Comparison of ENCODE assay signal across 1 cellular context in the genomic region with DNA sequence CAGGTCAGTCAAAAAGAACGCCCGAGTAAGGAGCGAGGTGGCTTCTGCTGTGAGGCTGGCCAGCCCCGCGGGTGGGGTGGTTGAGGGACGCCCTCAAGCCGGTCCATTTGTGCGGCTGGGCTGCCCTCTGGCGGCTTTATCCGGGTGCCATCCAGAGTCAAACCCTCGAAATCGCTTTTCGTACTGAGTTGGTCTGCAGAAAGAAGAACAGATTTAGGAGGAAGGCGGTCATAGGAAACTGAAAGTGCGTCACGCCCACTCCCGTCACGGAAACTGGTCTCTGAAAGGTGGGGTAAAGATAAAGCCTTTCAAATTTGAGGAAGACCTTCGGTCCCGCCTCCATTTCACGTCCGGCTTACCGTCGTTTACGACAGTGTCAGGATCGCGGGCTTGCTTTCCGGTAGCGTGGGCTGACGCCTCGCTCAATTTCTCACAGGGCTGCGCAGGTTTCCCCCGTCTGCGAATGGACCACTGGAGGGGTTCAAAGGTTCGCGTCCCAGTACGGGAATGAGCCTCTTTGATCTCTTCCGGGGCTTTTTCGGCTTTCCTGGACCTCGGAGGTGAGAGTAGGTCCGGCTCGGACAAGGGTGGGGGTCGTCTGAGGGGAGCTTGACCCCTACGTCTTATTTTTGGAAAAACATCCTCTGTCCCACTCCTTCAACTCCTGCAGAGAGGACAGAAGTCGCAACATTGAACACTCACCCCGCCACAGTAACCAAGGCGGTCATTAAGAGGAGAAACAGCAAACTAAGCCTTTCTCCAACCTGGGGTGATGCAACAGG.
TF ChIP-seq lines count a peak whose summit lies in the region.

A gene (plus strand): TSS at position 413 of the 782 bp plus-strand sequence. CDS start 95 bp downstream, at position 508.

TF ChIP-seq in GM12878, 131 proteins besides CTCF, POLR2A, EP300 and RAD21 (continued from another document and continues in another):
- TF ChIP-seq STAT3 (IDR thresholded peaks at IDR 0.05; ENCODE audit: low read depth, low read length) (0 out of 2 replicates have a peak, but pooled peaks have one; percentile 50), POLR2AphosphoS5 (IDR thresholded peaks at IDR 0.05; ENCODE audit: low read length) (peak; percentile 85), YY1 (IDR thresholded peaks at IDR 0.05; ENCODE audit: low read depth, low read length) (peak; percentile 84), MEF2B (IDR thresholded peaks at IDR 0.05; ENCODE audit: partially characterized antibody, poor library complexity, severe bottlenecking) (no peak), PAX5 (IDR thresholded peaks at IDR 0.05; ENCODE audit: borderline replicate concordance, low read depth, low read length) (peak; percentile 79; the same call in 1 of the 2 replicates), SMARCA5 (IDR thresholded peaks at IDR 0.05) (peak; percentile 19; the same call in 1 of the 2 replicates), KDM1A (IDR thresholded peaks at IDR 0.05; ENCODE audit: borderline replicate concordance) (no peak), ZNF384 (IDR thresholded peaks at IDR 0.05; ENCODE audit: borderline replicate concordance, low read depth, low read length) (no peak), ZNF274 (IDR thresholded peaks at IDR 0.05; ENCODE audit: insufficient read depth, insufficient read length) (no peak), RAD51 (IDR thresholded peaks at IDR 0.05) (no peak), TAF1 (IDR thresholded peaks at IDR 0.05; ENCODE audit: borderline replicate concordance, low read depth, low read length) (peak; percentile 91), HDGF (IDR thresholded peaks at IDR 0.05) (no peak), SMC3 (IDR thresholded peaks at IDR 0.05; ENCODE audit: borderline replicate concordance, low read length) (peak; percentile 87), RCOR1 (conservative IDR thresholded peaks at IDR 0.05; ENCODE audit: low read depth, low read length) (no peak), EZH2 (IDR thresholded peaks at IDR 0.05; ENCODE audit: borderline replicate concordance, control insufficient read depth, low read depth, low read length) (no peak), DPF2 (IDR thresholded peaks at IDR 0.05) (peak; percentile 51), FOXK2 (IDR thresholded peaks at IDR 0.05) (no peak), ZNF217 (IDR thresholded peaks at IDR 0.05) (no peak), MTA3 (IDR thresholded peaks at IDR 0.05; ENCODE audit: borderline replicate concordance, low read length) (peak; percentile 65; the same call in 1 of the 2 replicates), NFIC (IDR thresholded peaks at IDR 0.05; ENCODE audit: low read depth, low read length) (0 out of 2 replicates have a peak, but pooled peaks have one; percentile 35), IKZF1 (conservative IDR thresholded peaks at IDR 0.05) (peak; percentile 82), LARP7 (IDR thresholded peaks at IDR 0.05) (no peak), FOXM1 (IDR thresholded peaks at IDR 0.05; ENCODE audit: low read depth, low read length) (peak; percentile 65; the same call in 1 of the 2 replicates), NFYA (IDR thresholded peaks at IDR 0.05; ENCODE audit: borderline replicate concordance, low read depth, low read length) (no peak), CEBPB (IDR thresholded peaks at IDR 0.05; ENCODE audit: borderline replicate concordance in 1 of 2, low read depth in 2 of 2, low read length in 2 of 2) (no peak), POLR2AphosphoS2 (IDR thresholded peaks at IDR 0.05; ENCODE audit: low read depth, low read length) (peak; percentile 85), BCL11A (IDR thresholded peaks at IDR 0.05; ENCODE audit: low read depth, low read length) (peak; percentile 28; the same call in 1 of the 2 replicates), STAT1 (conservative IDR thresholded peaks at IDR 0.05) (no peak; the same call in 1 of the 2 replicates), YBX1 (IDR thresholded peaks at IDR 0.05) (no peak), PAX8 (IDR thresholded peaks at IDR 0.05) (no peak), MXI1 (IDR thresholded peaks at IDR 0.05; ENCODE audit: low read depth, low read length) (peak; percentile 85), RUNX3 (IDR thresholded peaks at IDR 0.05; ENCODE audit: low read length) (peak; percentile 60; the same call in 1 of the 2 replicates)
- TF ChIP-seq, protein P1, sequence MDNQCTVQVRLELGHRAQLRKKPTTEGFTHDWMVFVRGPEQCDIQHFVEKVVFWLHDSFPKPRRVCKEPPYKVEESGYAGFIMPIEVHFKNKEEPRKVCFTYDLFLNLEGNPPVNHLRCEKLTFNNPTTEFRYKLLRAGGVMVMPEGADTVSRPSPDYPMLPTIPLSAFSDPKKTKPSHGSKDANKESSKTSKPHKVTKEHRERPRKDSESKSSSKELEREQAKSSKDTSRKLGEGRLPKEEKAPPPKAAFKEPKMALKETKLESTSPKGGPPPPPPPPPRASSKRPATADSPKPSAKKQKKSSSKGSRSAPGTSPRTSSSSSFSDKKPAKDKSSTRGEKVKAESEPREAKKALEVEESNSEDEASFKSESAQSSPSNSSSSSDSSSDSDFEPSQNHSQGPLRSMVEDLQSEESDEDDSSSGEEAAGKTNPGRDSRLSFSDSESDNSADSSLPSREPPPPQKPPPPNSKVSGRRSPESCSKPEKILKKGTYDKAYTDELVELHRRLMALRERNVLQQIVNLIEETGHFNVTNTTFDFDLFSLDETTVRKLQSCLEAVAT (IDR thresholded peaks at IDR 0.05) = no peak
- TF ChIP-seq, protein P2, sequence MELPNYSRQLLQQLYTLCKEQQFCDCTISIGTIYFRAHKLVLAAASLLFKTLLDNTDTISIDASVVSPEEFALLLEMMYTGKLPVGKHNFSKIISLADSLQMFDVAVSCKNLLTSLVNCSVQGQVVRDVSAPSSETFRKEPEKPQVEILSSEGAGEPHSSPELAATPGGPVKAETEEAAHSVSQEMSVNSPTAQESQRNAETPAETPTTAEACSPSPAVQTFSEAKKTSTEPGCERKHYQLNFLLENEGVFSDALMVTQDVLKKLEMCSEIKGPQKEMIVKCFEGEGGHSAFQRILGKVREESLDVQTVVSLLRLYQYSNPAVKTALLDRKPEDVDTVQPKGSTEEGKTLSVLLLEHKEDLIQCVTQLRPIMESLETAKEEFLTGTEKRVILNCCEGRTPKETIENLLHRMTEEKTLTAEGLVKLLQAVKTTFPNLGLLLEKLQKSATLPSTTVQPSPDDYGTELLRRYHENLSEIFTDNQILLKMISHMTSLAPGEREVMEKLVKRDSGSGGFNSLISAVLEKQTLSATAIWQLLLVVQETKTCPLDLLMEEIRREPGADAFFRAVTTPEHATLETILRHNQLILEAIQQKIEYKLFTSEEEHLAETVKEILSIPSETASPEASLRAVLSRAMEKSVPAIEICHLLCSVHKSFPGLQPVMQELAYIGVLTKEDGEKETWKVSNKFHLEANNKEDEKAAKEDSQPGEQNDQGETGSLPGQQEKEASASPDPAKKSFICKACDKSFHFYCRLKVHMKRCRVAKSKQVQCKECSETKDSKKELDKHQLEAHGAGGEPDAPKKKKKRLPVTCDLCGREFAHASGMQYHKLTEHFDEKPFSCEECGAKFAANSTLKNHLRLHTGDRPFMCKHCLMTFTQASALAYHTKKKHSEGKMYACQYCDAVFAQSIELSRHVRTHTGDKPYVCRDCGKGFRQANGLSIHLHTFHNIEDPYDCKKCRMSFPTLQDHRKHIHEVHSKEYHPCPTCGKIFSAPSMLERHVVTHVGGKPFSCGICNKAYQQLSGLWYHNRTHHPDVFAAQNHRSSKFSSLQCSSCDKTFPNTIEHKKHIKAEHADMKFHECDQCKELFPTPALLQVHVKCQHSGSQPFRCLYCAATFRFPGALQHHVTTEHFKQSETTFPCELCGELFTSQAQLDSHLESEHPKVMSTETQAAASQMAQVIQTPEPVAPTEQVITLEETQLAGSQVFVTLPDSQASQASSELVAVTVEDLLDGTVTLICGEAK (IDR thresholded peaks at IDR 0.05; ENCODE audit: borderline replicate concordance) = peak; percentile 49; the same call in 1 of the 2 replicates
- TF ChIP-seq, protein P3, sequence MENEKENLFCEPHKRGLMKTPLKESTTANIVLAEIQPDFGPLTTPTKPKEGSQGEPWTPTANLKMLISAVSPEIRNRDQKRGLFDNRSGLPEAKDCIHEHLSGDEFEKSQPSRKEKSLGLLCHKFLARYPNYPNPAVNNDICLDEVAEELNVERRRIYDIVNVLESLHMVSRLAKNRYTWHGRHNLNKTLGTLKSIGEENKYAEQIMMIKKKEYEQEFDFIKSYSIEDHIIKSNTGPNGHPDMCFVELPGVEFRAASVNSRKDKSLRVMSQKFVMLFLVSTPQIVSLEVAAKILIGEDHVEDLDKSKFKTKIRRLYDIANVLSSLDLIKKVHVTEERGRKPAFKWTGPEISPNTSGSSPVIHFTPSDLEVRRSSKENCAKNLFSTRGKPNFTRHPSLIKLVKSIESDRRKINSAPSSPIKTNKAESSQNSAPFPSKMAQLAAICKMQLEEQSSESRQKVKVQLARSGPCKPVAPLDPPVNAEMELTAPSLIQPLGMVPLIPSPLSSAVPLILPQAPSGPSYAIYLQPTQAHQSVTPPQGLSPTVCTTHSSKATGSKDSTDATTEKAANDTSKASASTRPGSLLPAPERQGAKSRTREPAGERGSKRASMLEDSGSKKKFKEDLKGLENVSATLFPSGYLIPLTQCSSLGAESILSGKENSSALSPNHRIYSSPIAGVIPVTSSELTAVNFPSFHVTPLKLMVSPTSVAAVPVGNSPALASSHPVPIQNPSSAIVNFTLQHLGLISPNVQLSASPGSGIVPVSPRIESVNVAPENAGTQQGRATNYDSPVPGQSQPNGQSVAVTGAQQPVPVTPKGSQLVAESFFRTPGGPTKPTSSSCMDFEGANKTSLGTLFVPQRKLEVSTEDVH (IDR thresholded peaks at IDR 0.05; ENCODE audit: low read depth, partially characterized antibody) = peak; percentile 50
- TF ChIP-seq, protein P4, sequence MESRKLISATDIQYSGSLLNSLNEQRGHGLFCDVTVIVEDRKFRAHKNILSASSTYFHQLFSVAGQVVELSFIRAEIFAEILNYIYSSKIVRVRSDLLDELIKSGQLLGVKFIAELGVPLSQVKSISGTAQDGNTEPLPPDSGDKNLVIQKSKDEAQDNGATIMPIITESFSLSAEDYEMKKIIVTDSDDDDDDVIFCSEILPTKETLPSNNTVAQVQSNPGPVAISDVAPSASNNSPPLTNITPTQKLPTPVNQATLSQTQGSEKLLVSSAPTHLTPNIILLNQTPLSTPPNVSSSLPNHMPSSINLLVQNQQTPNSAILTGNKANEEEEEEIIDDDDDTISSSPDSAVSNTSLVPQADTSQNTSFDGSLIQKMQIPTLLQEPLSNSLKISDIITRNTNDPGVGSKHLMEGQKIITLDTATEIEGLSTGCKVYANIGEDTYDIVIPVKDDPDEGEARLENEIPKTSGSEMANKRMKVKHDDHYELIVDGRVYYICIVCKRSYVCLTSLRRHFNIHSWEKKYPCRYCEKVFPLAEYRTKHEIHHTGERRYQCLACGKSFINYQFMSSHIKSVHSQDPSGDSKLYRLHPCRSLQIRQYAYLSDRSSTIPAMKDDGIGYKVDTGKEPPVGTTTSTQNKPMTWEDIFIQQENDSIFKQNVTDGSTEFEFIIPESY (IDR thresholded peaks at IDR 0.05) = no peak
- TF ChIP-seq, protein P5, sequence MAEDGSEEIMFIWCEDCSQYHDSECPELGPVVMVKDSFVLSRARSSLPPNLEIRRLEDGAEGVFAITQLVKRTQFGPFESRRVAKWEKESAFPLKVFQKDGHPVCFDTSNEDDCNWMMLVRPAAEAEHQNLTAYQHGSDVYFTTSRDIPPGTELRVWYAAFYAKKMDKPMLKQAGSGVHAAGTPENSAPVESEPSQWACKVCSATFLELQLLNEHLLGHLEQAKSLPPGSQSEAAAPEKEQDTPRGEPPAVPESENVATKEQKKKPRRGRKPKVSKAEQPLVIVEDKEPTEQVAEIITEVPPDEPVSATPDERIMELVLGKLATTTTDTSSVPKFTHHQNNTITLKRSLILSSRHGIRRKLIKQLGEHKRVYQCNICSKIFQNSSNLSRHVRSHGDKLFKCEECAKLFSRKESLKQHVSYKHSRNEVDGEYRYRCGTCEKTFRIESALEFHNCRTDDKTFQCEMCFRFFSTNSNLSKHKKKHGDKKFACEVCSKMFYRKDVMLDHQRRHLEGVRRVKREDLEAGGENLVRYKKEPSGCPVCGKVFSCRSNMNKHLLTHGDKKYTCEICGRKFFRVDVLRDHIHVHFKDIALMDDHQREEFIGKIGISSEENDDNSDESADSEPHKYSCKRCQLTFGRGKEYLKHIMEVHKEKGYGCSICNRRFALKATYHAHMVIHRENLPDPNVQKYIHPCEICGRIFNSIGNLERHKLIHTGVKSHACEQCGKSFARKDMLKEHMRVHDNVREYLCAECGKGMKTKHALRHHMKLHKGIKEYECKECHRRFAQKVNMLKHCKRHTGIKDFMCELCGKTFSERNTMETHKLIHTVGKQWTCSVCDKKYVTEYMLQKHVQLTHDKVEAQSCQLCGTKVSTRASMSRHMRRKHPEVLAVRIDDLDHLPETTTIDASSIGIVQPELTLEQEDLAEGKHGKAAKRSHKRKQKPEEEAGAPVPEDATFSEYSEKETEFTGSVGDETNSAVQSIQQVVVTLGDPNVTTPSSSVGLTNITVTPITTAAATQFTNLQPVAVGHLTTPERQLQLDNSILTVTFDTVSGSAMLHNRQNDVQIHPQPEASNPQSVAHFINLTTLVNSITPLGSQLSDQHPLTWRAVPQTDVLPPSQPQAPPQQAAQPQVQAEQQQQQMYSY (CRISPR knock-in tag; IDR thresholded peaks at IDR 0.05) = no peak
- TF ChIP-seq, protein P6, sequence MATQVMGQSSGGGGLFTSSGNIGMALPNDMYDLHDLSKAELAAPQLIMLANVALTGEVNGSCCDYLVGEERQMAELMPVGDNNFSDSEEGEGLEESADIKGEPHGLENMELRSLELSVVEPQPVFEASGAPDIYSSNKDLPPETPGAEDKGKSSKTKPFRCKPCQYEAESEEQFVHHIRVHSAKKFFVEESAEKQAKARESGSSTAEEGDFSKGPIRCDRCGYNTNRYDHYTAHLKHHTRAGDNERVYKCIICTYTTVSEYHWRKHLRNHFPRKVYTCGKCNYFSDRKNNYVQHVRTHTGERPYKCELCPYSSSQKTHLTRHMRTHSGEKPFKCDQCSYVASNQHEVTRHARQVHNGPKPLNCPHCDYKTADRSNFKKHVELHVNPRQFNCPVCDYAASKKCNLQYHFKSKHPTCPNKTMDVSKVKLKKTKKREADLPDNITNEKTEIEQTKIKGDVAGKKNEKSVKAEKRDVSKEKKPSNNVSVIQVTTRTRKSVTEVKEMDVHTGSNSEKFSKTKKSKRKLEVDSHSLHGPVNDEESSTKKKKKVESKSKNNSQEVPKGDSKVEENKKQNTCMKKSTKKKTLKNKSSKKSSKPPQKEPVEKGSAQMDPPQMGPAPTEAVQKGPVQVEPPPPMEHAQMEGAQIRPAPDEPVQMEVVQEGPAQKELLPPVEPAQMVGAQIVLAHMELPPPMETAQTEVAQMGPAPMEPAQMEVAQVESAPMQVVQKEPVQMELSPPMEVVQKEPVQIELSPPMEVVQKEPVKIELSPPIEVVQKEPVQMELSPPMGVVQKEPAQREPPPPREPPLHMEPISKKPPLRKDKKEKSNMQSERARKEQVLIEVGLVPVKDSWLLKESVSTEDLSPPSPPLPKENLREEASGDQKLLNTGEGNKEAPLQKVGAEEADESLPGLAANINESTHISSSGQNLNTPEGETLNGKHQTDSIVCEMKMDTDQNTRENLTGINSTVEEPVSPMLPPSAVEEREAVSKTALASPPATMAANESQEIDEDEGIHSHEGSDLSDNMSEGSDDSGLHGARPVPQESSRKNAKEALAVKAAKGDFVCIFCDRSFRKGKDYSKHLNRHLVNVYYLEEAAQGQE (IDR thresholded peaks at IDR 0.05; ENCODE audit: low read depth, low read length) = 0 out of 2 replicates have a peak, but pooled peaks have one; percentile 22
